In genomic region chr4:2745981-2746806, GRCh38 we compare ENCODE assay signal across 8 cellular contexts. TPM values are rescaled to one million over a fixed set of nuclear protein-coding genes. Genes with fewer than 3 reads are reported as not detected.
A peak's percentile ranks its signal among the peaks of the same experiment; 100 is the strongest.
DNase-seq lines count a peak whose midpoint lies in the region; ATAC-seq and TF ChIP-seq lines count a peak whose summit lies in the region.

No MANE protein-coding gene starts in this region.

- H3K4me3 ChIP-seq in kidney epithelial cell (ENCODE audit: low read depth, low read length) (no peak overlapping the region), HAP-1 (no peak overlapping the region)

- CTCF ChIA-PET in RWPE1 (lab: Yijun Ruan, JAX): interaction anchor here (0.6 kb wide), 1 partner anchor 54 kb away, joined by 4 read pairs; no protein-coding TSS in a partner anchor

- H3K36me3 ChIP-seq in kidney epithelial cell (ENCODE audit: control insufficient read depth, insufficient read depth, low read length): peaks cover 2% of the 10 kb centered on the region
- peaks cover 54% of the 10 kb centered on the region for H3K36me3 ChIP-seq in HAP-1 (replicated peaks)

- ATAC-seq in GM18502 (IDR thresholded peaks at IDR 0.05; ENCODE audit: poor library complexity, unreplicated experiment) (peak; percentile 93), HG02840 (IDR thresholded peaks at IDR 0.05; ENCODE audit: low FRiP score, unreplicated experiment) (peak; percentile 95)

- POLR2A ChIA-PET in RWPE1 (lab: Yijun Ruan, JAX; ENCODE audit: low non-redundant PET): no interaction called here

- no peaks in the 10 kb centered on the region for H3K4me1 ChIP-seq in HAP-1

- in situ Hi-C loops in HAP-1 (cut with MboI; ENCODE audit: low sequenced_read_pairs): no loop called here

- no peaks in the 10 kb centered on the region for H3K9me3 ChIP-seq in HAP-1

- H3K27me3 ChIP-seq in kidney epithelial cell (ENCODE audit: control insufficient read depth, insufficient read depth, low read length): no peaks in the 10 kb centered on the region
- H3K27me3 ChIP-seq in HAP-1 (ENCODE audit: low read depth): no peaks in the 10 kb centered on the region

- TF ChIP-seq CTCF in RWPE1 (conservative IDR thresholded peaks at IDR 0.05; ENCODE audit: low read depth) (no peak), kidney epithelial cell (IDR thresholded peaks at IDR 0.05; ENCODE audit: insufficient read depth, low read length, poor library complexity, severe bottlenecking) (no peak)

- DNase-seq in RWPE1 (ENCODE audit: low spot score): peak; percentile 25
- DNase-seq in activated naive CD4-positive, alpha-beta T cell treated with Interleukin-2 at 50 U/mL for 16 hours: peak; percentile 96
- peak; percentile 55 for DNase-seq in kidney epithelial cell (ENCODE audit: low read depth)
- peak; percentile 87 to 89 for DNase-seq in stimulated activated CD8-positive, alpha-beta memory T cell treated with anti-CD3 and anti-CD28 coated beads, Interleukin-7, amount 100 ng/mL, for 4 hours (ENCODE audit: low read depth in 2 of 2)
- DNase-seq in HAP-1 (ENCODE audit: low spot score in 2 of 2): no peak
- no peak for DNase-seq in NCI-H2081 treated with DMSO at 0.1 percent for 48 hours (lab: John Stamatoyannopoulos, UW)

- peak overlapping the region; percentile 71 for H3K27ac ChIP-seq in RWPE1

RNA-seq across cellular contexts. Expression of gene TNIP2, which starts 9.9 kb away (rescaled TPM):
- 76.8 and 87.8 TPM in 2 replicates for total RNA-seq in kidney epithelial cell

RNA-seq across cellular contexts. Expression of gene SH3BP2, which starts 46.7 kb away (rescaled TPM):
- total RNA-seq in kidney epithelial cell: 56.1 and 62.7 TPM in 2 replicates

Comparison
In these comparisons a context has a peak if more than half of its experiments do, and no peak if none do; other contexts are left out.
1. DNase-seq: peak in RWPE1 (single experiment), activated naive CD4-positive, alpha-beta T cell treated with Interleukin-2 at 50 U/mL for 16 hours (single experiment), kidney epithelial cell (single experiment) and stimulated activated CD8-positive, alpha-beta memory T cell treated with anti-CD3 and anti-CD28 coated beads, Interleukin-7, amount 100 ng/mL, for 4 hours (2 of 2); none in HAP-1 (0 of 2) and NCI-H2081 treated with DMSO at 0.1 percent for 48 hours (single experiment).